Comparison of ENCODE assay signal across 8 cellular contexts in the genomic region with DNA sequence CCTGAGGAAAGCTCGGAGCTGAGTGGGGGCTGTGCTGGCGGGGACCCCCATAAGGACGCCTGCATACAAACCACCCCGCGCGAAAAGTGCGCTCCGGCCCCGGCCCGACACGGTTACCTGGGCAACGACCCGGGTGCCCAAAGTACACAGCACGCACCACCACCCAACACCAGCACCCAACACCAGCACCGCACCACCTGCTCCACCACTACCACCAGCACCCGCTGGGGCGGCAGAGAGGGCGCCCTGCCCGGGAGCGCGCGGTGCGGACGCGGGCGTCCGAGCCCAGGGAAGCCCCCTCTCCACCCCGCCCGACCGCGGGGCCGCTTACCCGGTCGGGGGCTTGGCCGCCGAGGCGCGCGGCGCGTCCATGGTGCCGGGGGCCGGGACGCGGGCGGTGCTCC. TPM values are rescaled to one million over a fixed set of nuclear protein-coding genes. Genes with fewer than 3 reads are reported as not detected.
A peak's percentile ranks its signal among the peaks of the same experiment; 100 is the strongest.
DNase-seq lines count a peak whose midpoint lies in the region; ATAC-seq, FAIRE-seq and TF ChIP-seq lines count a peak whose summit lies in the region.

No MANE protein-coding gene starts in this region.

- no peaks in the 10 kb centered on the region for H3K36me3 Mint-ChIP-seq in neural progenitor cell

- no peak for FAIRE-seq in endothelial cell of umbilical vein (lab: Jason Lieb, UNC)

- TF ChIP-seq POLR2A in endothelial cell of umbilical vein (IDR thresholded peaks at IDR 0.05; ENCODE audit: low read depth, low read length), result no peak

- H4K20me1 ChIP-seq in endothelial cell of umbilical vein (replicated peaks; ENCODE audit: control insufficient read depth, extremely low read depth, insufficient read depth, low read length) (no peaks in the 10 kb centered on the region), neural progenitor cell (ENCODE audit: low read depth) (no peaks in the 10 kb centered on the region)

- ATAC-seq in GM19455 (IDR thresholded peaks at IDR 0.05; ENCODE audit: unreplicated experiment), result no peak

- H3K79me2 ChIP-seq in endothelial cell of umbilical vein (ENCODE audit: control insufficient read depth, insufficient read depth, low read length) (no peaks in the 10 kb centered on the region), neural progenitor cell (ENCODE audit: low read depth) (peaks cover 40% of the 10 kb centered on the region)

- H3K27me3 ChIP-seq in endothelial cell of umbilical vein (ENCODE audit: control insufficient read depth in 2 of 2, insufficient read depth in 2 of 2, low read length in 2 of 2) (peaks cover 23 to 33% of the 10 kb centered on the region in 2 experiments), neural progenitor cell (peaks cover 39% of the 10 kb centered on the region)

- no peaks in the 10 kb centered on the region for H3K36me3 ChIP-seq in endothelial cell of umbilical vein (ENCODE audit: control insufficient read depth in 2 of 2, extremely low read depth in 1 of 2, insufficient read depth in 2 of 2, low read length in 2 of 2)
- no peaks in the 10 kb centered on the region for H3K36me3 ChIP-seq in neural progenitor cell

- CTCF ChIA-PET in endothelial cell of umbilical vein (lab: Charles Lee), result no interaction called here

- H3K4me2 ChIP-seq in endothelial cell of umbilical vein (ENCODE audit: insufficient read depth, low read length), result peak overlapping the region; percentile 30
- H3K4me2 ChIP-seq in neural progenitor cell, result peak overlapping the region; percentile 96

- no peak overlapping the region for H3K27ac ChIP-seq in endothelial cell of umbilical vein (ENCODE audit: insufficient read depth, low read depth, low read length)
- no peak overlapping the region for H3K27ac ChIP-seq in neural progenitor cell

- no peaks in the 10 kb centered on the region for H3K9me3 Mint-ChIP-seq in neural progenitor cell

- H3K4me1 Mint-ChIP-seq in neural progenitor cell, result peaks cover 9% of the 10 kb centered on the region

- peaks cover 3% of the 10 kb centered on the region for H3K4me1 ChIP-seq in endothelial cell of umbilical vein (ENCODE audit: control insufficient read depth, extremely low read depth, insufficient read depth, low read length)
- H3K4me1 ChIP-seq in neural progenitor cell, result peaks cover 22% of the 10 kb centered on the region

- peaks cover 44% of the 10 kb centered on the region for H3K27me3 Mint-ChIP-seq in neural progenitor cell (ENCODE audit: insufficient read depth, low read depth)

- dilution Hi-C loops in endothelial cell of umbilical vein (cut with MboI; ENCODE audit: extremely low pct_ligation_motif_present, low sequenced_read_pairs), result no loop called here

- H2AFZ ChIP-seq in endothelial cell of umbilical vein (ENCODE audit: low read depth, low read length), result no peak overlapping the region
- peak overlapping the region; percentile 90 for H2AFZ ChIP-seq in neural progenitor cell (replicated peaks)

- no peaks in the 10 kb centered on the region for H3K9me1 ChIP-seq in endothelial cell of umbilical vein (replicated peaks; ENCODE audit: control insufficient read depth, extremely low read depth, insufficient read depth, low read length)

- H3K9ac ChIP-seq in endothelial cell of umbilical vein (replicated peaks; ENCODE audit: extremely low read depth, insufficient read depth, low read length) (no peak overlapping the region), neural progenitor cell (no peak overlapping the region)

- H3K9me3 ChIP-seq in endothelial cell of umbilical vein (replicated peaks; ENCODE audit: control insufficient read depth, insufficient read depth, low read length) (no peaks in the 10 kb centered on the region), neural progenitor cell (ENCODE audit: low read depth) (no peaks in the 10 kb centered on the region)

- peak; percentile 25 for DNase-seq in Caki2 (ENCODE audit: low read depth)
- DNase-seq in NCI-H1105 treated with DMSO at 0.1 percent for 48 hours (lab: John Stamatoyannopoulos, UW), result peak; percentile 36
- no peak for DNase-seq in endothelial cell of umbilical vein (ENCODE audit: low read depth, low spot score)
- DNase-seq in neural progenitor cell (ENCODE audit: low spot score), result no peak
- no peak for DNase-seq in NCI-H524 treated with DMSO at 0.1 percent for 48 hours (lab: John Stamatoyannopoulos, UW)
- DNase-seq in OCI-M1 (lab: John Stamatoyannopoulos, UW), result no peak
- no peak for DNase-seq in stimulated activated CD4-positive, alpha-beta T cell treated with anti-CD3 and anti-CD28 coated beads, Interleukin-12 subunit alpha, Interleukin-12 subunit beta, amount 100 ng/mL, for 4 hours

- POLR2A ChIA-PET in endothelial cell of umbilical vein (lab: Charles Lee), result no interaction called here

- peaks cover 32% of the 10 kb centered on the region for H3F3A ChIP-seq in neural progenitor cell (ENCODE audit: low read depth)

- in situ Hi-C loops in Caki2 (cut with HindIII; ENCODE audit: low pct_unique_long_range_greater_than_20kb, low sequenced_read_pairs), result no loop called here

- peak overlapping the region; percentile 87 for H3K4me3 Mint-ChIP-seq in neural progenitor cell

- no TSS peak for BruUV-seq in endothelial cell of umbilical vein (replicated peaks; lab: Mats Ljungman, UMichigan)

- intact Hi-C loops in endothelial cell of umbilical vein (cut with micrococcal nuclease), result no loop called here

- no peak overlapping the region for H3K27ac Mint-ChIP-seq in neural progenitor cell

- TF ChIP-seq CTCF in endothelial cell of umbilical vein (IDR thresholded peaks at IDR 0.05; ENCODE audit: extremely low read depth in 1 of 2, insufficient read depth in 1 of 2, low read depth in 1 of 2, low read length in 2 of 2), result no peak
- peak; percentile 22 for TF ChIP-seq CTCF in neural progenitor cell (IDR thresholded peaks at IDR 0.05)

- peak overlapping the region in 1 of 3 experiments; percentile 23 for H3K4me3 ChIP-seq in endothelial cell of umbilical vein (replicated peaks in 1 of 3; ENCODE audit: insufficient read depth in 1 of 3, low read depth in 1 of 3, low read length in 3 of 3)
- peak overlapping the region; percentile 71 for H3K4me3 ChIP-seq in neural progenitor cell

TF ChIP-seq in endothelial cell of umbilical vein, 7 proteins besides CTCF, POLR2A, EP300 and RAD21:
- no peak for TF ChIP-seq MYC (IDR thresholded peaks at IDR 0.05; ENCODE audit: low read depth, low read length)

RNA-seq across cellular contexts. Expression of a gene that starts 0.3 kb away (rescaled TPM):
- 0.35 and 1.3 TPM in 2 replicates for total RNA-seq in Caki2 (2014; rRNA removed; shearing (Covaris generic); ENCODE audit: low replicate concordance)
- total RNA-seq in endothelial cell of umbilical vein (0.07 and 0.11 TPM in 2 replicates), neural progenitor cell (ENCODE audit: low replicate concordance) (5.4 and 6.3 TPM in 2 replicates)
- polyA plus RNA-seq in endothelial cell of umbilical vein, result not detected in 2 replicates
- not detected in 2 replicates for polyA plus RNA-seq in endothelial cell of umbilical vein (2011; cell fraction: cytosol; rRNA removed)
- polyA plus RNA-seq in endothelial cell of umbilical vein (2011; cell fraction: nucleus; rRNA removed), result 0.13 TPM in 1 of 2 replicates, not detected in the other
- polyA plus RNA-seq in endothelial cell of umbilical vein (2012), result not detected in 2 replicates
- not detected in 2 replicates for polyA minus RNA-seq in endothelial cell of umbilical vein
- polyA minus RNA-seq in endothelial cell of umbilical vein (2011; cell fraction: cytosol; rRNA and poly(A)+ RNA removed), result 23.9 TPM
- 0.10 and 0.14 TPM in 2 replicates for polyA minus RNA-seq in endothelial cell of umbilical vein (2011; cell fraction: nucleus; rRNA and poly(A)+ RNA removed)

Comparison
In these comparisons a context has a peak if more than half of its experiments do, and no peak if none do; other contexts are left out.
1. DNase-seq: peak in Caki2 (single experiment) and NCI-H1105 treated with DMSO at 0.1 percent for 48 hours (single experiment); none in endothelial cell of umbilical vein (single experiment), neural progenitor cell (single experiment), NCI-H524 treated with DMSO at 0.1 percent for 48 hours (single experiment), OCI-M1 (single experiment) and stimulated activated CD4-positive, alpha-beta T cell treated with anti-CD3 and anti-CD28 coated beads, Interleukin-12 subunit alpha, Interleukin-12 subunit beta, amount 100 ng/mL, for 4 hours (single experiment).